ENCODE assay signal across 1 cellular context in the genomic region with DNA sequence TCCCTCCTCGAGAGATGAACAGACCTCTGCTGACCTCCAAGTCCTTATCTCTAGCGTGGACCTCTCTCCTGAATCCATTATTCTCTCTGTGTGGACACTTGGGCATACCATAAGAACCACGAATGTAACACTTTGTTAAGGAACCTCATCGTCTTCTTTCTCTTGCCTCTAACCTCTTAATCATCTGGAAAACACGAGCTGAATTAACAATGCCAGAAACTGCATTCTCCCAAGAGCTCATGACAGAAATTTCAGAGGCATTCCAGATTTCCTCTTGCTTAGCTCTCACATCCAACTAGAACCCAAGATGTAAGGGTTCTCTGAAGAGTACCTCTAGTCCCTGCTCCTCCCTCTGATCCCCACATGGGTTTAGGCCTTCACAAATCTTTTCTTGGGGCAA.
TF ChIP-seq lines count a peak whose summit lies in the region.

No MANE protein-coding gene starts in this region.

TF ChIP-seq in A549, 52 proteins besides CTCF, POLR2A, EP300 and RAD21 (continued from another document):
- TF ChIP-seq, protein P1, sequence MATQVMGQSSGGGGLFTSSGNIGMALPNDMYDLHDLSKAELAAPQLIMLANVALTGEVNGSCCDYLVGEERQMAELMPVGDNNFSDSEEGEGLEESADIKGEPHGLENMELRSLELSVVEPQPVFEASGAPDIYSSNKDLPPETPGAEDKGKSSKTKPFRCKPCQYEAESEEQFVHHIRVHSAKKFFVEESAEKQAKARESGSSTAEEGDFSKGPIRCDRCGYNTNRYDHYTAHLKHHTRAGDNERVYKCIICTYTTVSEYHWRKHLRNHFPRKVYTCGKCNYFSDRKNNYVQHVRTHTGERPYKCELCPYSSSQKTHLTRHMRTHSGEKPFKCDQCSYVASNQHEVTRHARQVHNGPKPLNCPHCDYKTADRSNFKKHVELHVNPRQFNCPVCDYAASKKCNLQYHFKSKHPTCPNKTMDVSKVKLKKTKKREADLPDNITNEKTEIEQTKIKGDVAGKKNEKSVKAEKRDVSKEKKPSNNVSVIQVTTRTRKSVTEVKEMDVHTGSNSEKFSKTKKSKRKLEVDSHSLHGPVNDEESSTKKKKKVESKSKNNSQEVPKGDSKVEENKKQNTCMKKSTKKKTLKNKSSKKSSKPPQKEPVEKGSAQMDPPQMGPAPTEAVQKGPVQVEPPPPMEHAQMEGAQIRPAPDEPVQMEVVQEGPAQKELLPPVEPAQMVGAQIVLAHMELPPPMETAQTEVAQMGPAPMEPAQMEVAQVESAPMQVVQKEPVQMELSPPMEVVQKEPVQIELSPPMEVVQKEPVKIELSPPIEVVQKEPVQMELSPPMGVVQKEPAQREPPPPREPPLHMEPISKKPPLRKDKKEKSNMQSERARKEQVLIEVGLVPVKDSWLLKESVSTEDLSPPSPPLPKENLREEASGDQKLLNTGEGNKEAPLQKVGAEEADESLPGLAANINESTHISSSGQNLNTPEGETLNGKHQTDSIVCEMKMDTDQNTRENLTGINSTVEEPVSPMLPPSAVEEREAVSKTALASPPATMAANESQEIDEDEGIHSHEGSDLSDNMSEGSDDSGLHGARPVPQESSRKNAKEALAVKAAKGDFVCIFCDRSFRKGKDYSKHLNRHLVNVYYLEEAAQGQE (IDR thresholded peaks at IDR 0.05), result no peak
- TF ChIP-seq, protein P2, sequence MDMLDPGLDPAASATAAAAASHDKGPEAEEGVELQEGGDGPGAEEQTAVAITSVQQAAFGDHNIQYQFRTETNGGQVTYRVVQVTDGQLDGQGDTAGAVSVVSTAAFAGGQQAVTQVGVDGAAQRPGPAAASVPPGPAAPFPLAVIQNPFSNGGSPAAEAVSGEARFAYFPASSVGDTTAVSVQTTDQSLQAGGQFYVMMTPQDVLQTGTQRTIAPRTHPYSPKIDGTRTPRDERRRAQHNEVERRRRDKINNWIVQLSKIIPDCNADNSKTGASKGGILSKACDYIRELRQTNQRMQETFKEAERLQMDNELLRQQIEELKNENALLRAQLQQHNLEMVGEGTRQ (IDR thresholded peaks at IDR 0.05), result no peak
- TF ChIP-seq BHLHE40 (IDR thresholded peaks at IDR 0.05; ENCODE audit: low read depth, low read length) (no peak), KDM1A (IDR thresholded peaks at IDR 0.05; ENCODE audit: low read depth) (no peak), CHD2 (IDR thresholded peaks at IDR 0.05; ENCODE audit: low read length, partially characterized antibody) (no peak), KDM5A (IDR thresholded peaks at IDR 0.05) (no peak), RFX5 (IDR thresholded peaks at IDR 0.05) (no peak), ZC3H11A (IDR thresholded peaks at IDR 0.05) (no peak), GATA3 (IDR thresholded peaks at IDR 0.05; ENCODE audit: borderline replicate concordance) (no peak), MYC (IDR thresholded peaks at IDR 0.05; ENCODE audit: borderline replicate concordance, low read length) (no peak), JUN (IDR thresholded peaks at IDR 0.05) (no peak), HOXB13 (CRISPR knock-in tag; IDR thresholded peaks at IDR 0.05; ENCODE audit: low read depth) (no peak), RARB (CRISPR knock-in tag; IDR thresholded peaks at IDR 0.05) (no peak)
- TF ChIP-seq, protein P3, sequence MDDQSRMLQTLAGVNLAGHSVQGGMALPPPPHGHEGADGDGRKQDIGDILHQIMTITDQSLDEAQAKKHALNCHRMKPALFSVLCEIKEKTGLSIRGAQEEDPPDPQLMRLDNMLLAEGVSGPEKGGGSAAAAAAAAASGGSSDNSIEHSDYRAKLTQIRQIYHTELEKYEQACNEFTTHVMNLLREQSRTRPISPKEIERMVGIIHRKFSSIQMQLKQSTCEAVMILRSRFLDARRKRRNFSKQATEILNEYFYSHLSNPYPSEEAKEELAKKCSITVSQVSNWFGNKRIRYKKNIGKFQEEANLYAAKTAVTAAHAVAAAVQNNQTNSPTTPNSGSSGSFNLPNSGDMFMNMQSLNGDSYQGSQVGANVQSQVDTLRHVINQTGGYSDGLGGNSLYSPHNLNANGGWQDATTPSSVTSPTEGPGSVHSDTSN (IDR thresholded peaks at IDR 0.05), result no peak
TF ChIP-seq in A549: peak in this region for 0.
